7 cellular contexts compared by ENCODE assay signal in the genomic region with DNA sequence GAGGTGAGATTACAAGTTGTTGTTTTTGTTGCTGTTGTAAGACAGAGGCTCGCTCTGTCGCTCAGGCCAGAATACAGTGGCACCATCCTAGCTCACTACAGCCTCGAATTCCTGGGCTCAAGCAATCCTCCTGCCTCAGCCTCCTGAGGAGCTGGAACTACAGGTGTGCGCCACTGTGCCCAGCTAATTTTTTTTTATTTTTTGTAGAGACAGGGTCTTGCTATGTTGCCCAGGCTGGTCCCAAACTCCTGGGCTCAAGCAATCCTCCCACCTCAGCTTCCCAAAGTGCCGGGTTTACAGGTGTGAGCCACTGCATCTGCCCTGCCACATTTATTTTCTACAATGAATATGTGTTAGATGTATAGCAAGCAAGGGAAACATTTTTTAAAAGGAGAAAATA.
DNase-seq lines count a peak whose midpoint lies in the region; ATAC-seq, FAIRE-seq and TF ChIP-seq lines count a peak whose summit lies in the region.
"Not testable (repeated sequence)": the region's sequence is repeated elsewhere in the genome, so short reads cannot be mapped to it uniquely, and the experiment has no call there.

No MANE protein-coding gene starts in this region.

- not testable (repeated sequence) for H3K36me3 ChIP-seq in HCT116 (ENCODE audit: control insufficient read depth in 1 of 2, insufficient read depth in 2 of 2, low read length in 2 of 2); HEK293 (ENCODE audit: control insufficient read depth in 2 of 2, insufficient read depth in 1 of 2, low read length in 2 of 2); Loucy (ENCODE audit: insufficient read depth, low read length); HepG2 (replicated peaks in 1 of 2; ENCODE audit: control insufficient read depth in 1 of 2, insufficient read depth in 2 of 2, low read length in 2 of 2); neural progenitor cell

- H2AFZ ChIP-seq in HCT116 (ENCODE audit: low read depth, low read length, poor library complexity, severe bottlenecking) (peak overlapping the region; percentile 79), Loucy (ENCODE audit: low read length) (0 out of 2 replicates have a peak overlapping the region, but pooled peaks have one; percentile 51), neural progenitor cell (replicated peaks) (peak overlapping the region; percentile 93)
- not testable (repeated sequence) for H2AFZ ChIP-seq in HepG2 (ENCODE audit: low read length)

- CTCF ChIA-PET in A549 (lab: Yijun Ruan, JAX) (interaction anchor here (0.7 to 18.2 kb wide), 59 partner anchors 8 to 671 kb away, joined by 3 to 510 read pairs (median 7); a partner anchor contains a TSS), HCT116 (lab: Charles Lee) (interaction anchor here (1.0 to 3.0 kb wide), 8 partner anchors 10 to 317 kb away, joined by 3 to 158 read pairs (median 13); a partner anchor contains a TSS), HEK293 (lab: Yijun Ruan, JAX) (interaction anchor here (0.6 to 10.5 kb wide), 61 partner anchors 11 to 854 kb away, joined by 3 to 341 read pairs (median 8); a partner anchor contains a TSS), WTC11 (lab: Charles Lee) (interaction anchor here (0.6 to 3.0 kb wide), 26 partner anchors 7 to 318 kb away, joined by 3 to 131 read pairs (median 6); a partner anchor contains a TSS), HepG2 (lab: Yijun Ruan, JAX; ENCODE audit: low intra/inter-chr PET ratio, low total read pairs) (interaction anchor here (1.5 to 3.9 kb wide), 3 partner anchors 54 to 318 kb away, joined by 4 to 148 read pairs (median 9); no protein-coding TSS in a partner anchor)

- RAD21 ChIA-PET in HCT116 (lab: Charles Lee; ENCODE audit: low non-redundant PET in 1 of 2, low total read pairs in 2 of 2, uncharacterized antibody in 2 of 2, unreplicated experiment in 2 of 2) = interaction anchor here (1.5 to 2.2 kb wide), 4 partner anchors 53 to 317 kb away, joined by 5 to 31 read pairs (median 12); a partner anchor contains a TSS

- not testable (repeated sequence) for H3K36me3 Mint-ChIP-seq in WTC11, neural progenitor cell

- not testable (repeated sequence) for TF ChIP-seq EP300 in A549 (IDR thresholded peaks at IDR 0.05); HepG2 (IDR thresholded peaks at IDR 0.05; ENCODE audit: low read depth in 2 of 2, low read length in 2 of 2); HepG2 (CRISPR knock-in tag; IDR thresholded peaks at IDR 0.05; ENCODE audit: borderline replicate concordance)

- intact Hi-C loops in HCT116 (cut with micrococcal nuclease) = loop anchor here (5.0 kb wide), 1 partner anchor 98 kb away; no protein-coding TSS in a partner anchor
- intact Hi-C loops in HepG2 (cut with micrococcal nuclease; ENCODE audit: unreplicated experiment) = not testable (repeated sequence)

- not testable (repeated sequence) for H3K4me2 ChIP-seq in A549; HCT116 (ENCODE audit: low read length); Loucy (ENCODE audit: low read depth, low read length, poor library complexity, severe bottlenecking); HepG2 (ENCODE audit: low read depth, low read length); neural progenitor cell

- not testable (repeated sequence) for H4K20me1 ChIP-seq in HCT116 (ENCODE audit: insufficient read depth); Loucy (ENCODE audit: insufficient read depth, low read length, poor library complexity, severe bottlenecking); HepG2 (ENCODE audit: insufficient read depth, low read length); neural progenitor cell (ENCODE audit: low read depth)

- DNase-seq in A549 (ENCODE audit: low read depth in 1 of 2, low spot score in 1 of 2); HCT116 (ENCODE audit: low read depth, low spot score); WTC11 (ENCODE audit: low spot score); HepG2 (ENCODE audit: low spot score); neural progenitor cell (ENCODE audit: low spot score): not testable (repeated sequence)

- not testable (repeated sequence) for H3K9me3 ChIP-seq in A549; HCT116 (ENCODE audit: control insufficient read depth in 1 of 2, insufficient read depth in 1 of 2, low read depth in 1 of 2, low read length in 2 of 2); HEK293 (ENCODE audit: control insufficient read depth, insufficient read depth, low read depth, low read length); Loucy (ENCODE audit: insufficient read depth, low read depth, low read length); HepG2 (ENCODE audit: low read length); neural progenitor cell (ENCODE audit: low read depth)

- H3K27me3 Mint-ChIP-seq in WTC11 (ENCODE audit: low read depth); neural progenitor cell (ENCODE audit: insufficient read depth, low read depth): not testable (repeated sequence)

- not testable (repeated sequence) for H3K27me3 ChIP-seq in HCT116 (ENCODE audit: insufficient read depth, low read length); Loucy (ENCODE audit: insufficient read depth, low read length, poor library complexity, severe bottlenecking); neural progenitor cell
- H3K27me3 ChIP-seq in HepG2 (ENCODE audit: control insufficient read depth in 1 of 2, insufficient read depth in 2 of 2, low read length in 2 of 2) = peaks cover 0 to 15% of the 10 kb centered on the region in 2 experiments; a peak in 2 of 5 replicates

- not testable (repeated sequence) for H3F3A ChIP-seq in Loucy (ENCODE audit: low read depth); neural progenitor cell (ENCODE audit: low read depth)

- not testable (repeated sequence) for H3K4me1 ChIP-seq in A549; HCT116 (ENCODE audit: control insufficient read depth in 1 of 2, insufficient read depth in 2 of 2, low read length in 2 of 2); HEK293 (ENCODE audit: control insufficient read depth, insufficient read depth, low read length); Loucy (ENCODE audit: insufficient read depth, low read length, poor library complexity, severe bottlenecking); HepG2 (ENCODE audit: insufficient read depth, low read length); neural progenitor cell

- TF ChIP-seq POLR2A in A549 (IDR thresholded peaks at IDR 0.05; ENCODE audit: low read length); HCT116 (IDR thresholded peaks at IDR 0.05; ENCODE audit: borderline replicate concordance, extremely low read depth, insufficient read depth, insufficient read length); HepG2 (IDR thresholded peaks at IDR 0.05; ENCODE audit: insufficient read depth in 1 of 2, low read depth in 2 of 2, low read length in 2 of 2): not testable (repeated sequence)

- H3K9me3 Mint-ChIP-seq in WTC11, neural progenitor cell: not testable (repeated sequence)

- POLR2A ChIA-PET in A549 (lab: Yijun Ruan, JAX) = interaction anchor here (1.7 to 1.8 kb wide), 2 partner anchors 300 to 317 kb away, joined by 8 to 12 read pairs; no protein-coding TSS in a partner anchor
- POLR2A ChIA-PET in HCT116 (lab: Charles Lee) = interaction anchor here (0.9 kb wide), 1 partner anchor 318 kb away, joined by 3 read pairs; no protein-coding TSS in a partner anchor
- POLR2A ChIA-PET in HEK293 (lab: Yijun Ruan, JAX) = interaction anchor here (0.7 kb wide), 1 partner anchor 53 kb away, joined by 3 read pairs; no protein-coding TSS in a partner anchor
- POLR2A ChIA-PET in WTC11 (lab: Charles Lee); HepG2 (lab: Yijun Ruan, JAX): not testable (repeated sequence)

- H3K9ac ChIP-seq in HCT116 (ENCODE audit: low read length); Loucy (ENCODE audit: low read depth, low read length, poor library complexity, severe bottlenecking); HepG2 (ENCODE audit: insufficient read depth, low read depth, low read length); neural progenitor cell: not testable (repeated sequence)

- H3K9me2 ChIP-seq in HCT116 (ENCODE audit: insufficient read depth); Loucy (replicated peaks; ENCODE audit: low read depth, low read length): not testable (repeated sequence)

- H3K4me3 ChIP-seq in A549; HCT116 (replicated peaks in 1 of 2; ENCODE audit: low read depth in 1 of 2, low read length in 2 of 2); HEK293 (ENCODE audit: low read depth, low read length); Loucy (ENCODE audit: low read length, poor library complexity, severe bottlenecking); HepG2 (replicated peaks in 1 of 3; ENCODE audit: insufficient read depth in 1 of 3, low read depth in 2 of 3, low read length in 3 of 3); neural progenitor cell: not testable (repeated sequence)

- peak; percentile 81 for FAIRE-seq in A549 (lab: Jason Lieb, UNC)
- FAIRE-seq in HepG2 (lab: Jason Lieb, UNC) = not testable (repeated sequence)

- H3K27ac ChIP-seq in A549; HCT116 (ENCODE audit: low read depth, low read length); HEK293 (ENCODE audit: extremely low read depth, low read depth, low read length); HepG2 (ENCODE audit: extremely low read length, insufficient read depth, low read length); neural progenitor cell: not testable (repeated sequence)

- not testable (repeated sequence) for TF ChIP-seq RAD21 in A549 (conservative IDR thresholded peaks at IDR 0.05 in 1 of 2, IDR thresholded peaks at IDR 0.05 in 1 of 2); HCT116 (IDR thresholded peaks at IDR 0.05; ENCODE audit: low read depth); HepG2 (CRISPR knock-in tag; IDR thresholded peaks at IDR 0.05)

- TF ChIP-seq CTCF in A549 (IDR thresholded peaks at IDR 0.05); HCT116 (IDR thresholded peaks at IDR 0.05 in 2 of 3, conservative IDR thresholded peaks at IDR 0.05 in 1 of 3; ENCODE audit: borderline replicate concordance in 1 of 3, insufficient read depth in 1 of 3, low read depth in 2 of 3, low read length in 2 of 3); HEK293 (tag by site-specific recombination; IDR thresholded peaks at IDR 0.05); Loucy (conservative IDR thresholded peaks at IDR 0.05; ENCODE audit: low read length); WTC11 (IDR thresholded peaks at IDR 0.05); HepG2 (CRISPR knock-in tag; IDR thresholded peaks at IDR 0.05); neural progenitor cell (IDR thresholded peaks at IDR 0.05): not testable (repeated sequence)

- ATAC-seq in A549, HCT116, WTC11, HepG2: not testable (repeated sequence)

- H3K27ac Mint-ChIP-seq in WTC11, neural progenitor cell: not testable (repeated sequence)

- peaks cover 11% of the 10 kb centered on the region; the same call in 1 of the 2 replicates for H3K4me1 Mint-ChIP-seq in WTC11
- H3K4me1 Mint-ChIP-seq in neural progenitor cell = peaks cover 12% of the 10 kb centered on the region

- BruUV-seq in HCT116 (replicated peaks; lab: Mats Ljungman, UMichigan); HepG2 (replicated peaks; lab: Mats Ljungman, UMichigan): not testable (repeated sequence)

- not testable (repeated sequence) for H3K79me2 ChIP-seq in HCT116 (ENCODE audit: insufficient read depth, low read length); Loucy (ENCODE audit: insufficient read depth, low read length); HepG2 (ENCODE audit: insufficient read depth, low read length); neural progenitor cell (ENCODE audit: low read depth)

- in situ Hi-C loops in HepG2 (cut with HindIII; ENCODE audit: extremely low pct_ligation_motif_present, low pct_unique_long_range_greater_than_20kb) = loop anchor here (5.0 kb wide), 1 partner anchor 318 kb away; no protein-coding TSS in a partner anchor

- 70% methylated on average over 5 of the region's 5 CpGs for WGBS in A549 (ENCODE audit: missing lambda C conversion rate)
- 27% methylated on average over 5 of the region's 5 CpGs for WGBS in HepG2 (ENCODE audit: low lambda C conversion rate)

- not testable (repeated sequence) for H3K4me3 Mint-ChIP-seq in WTC11, neural progenitor cell
